23 cellular contexts compared by ENCODE assay signal in the genomic region with DNA sequence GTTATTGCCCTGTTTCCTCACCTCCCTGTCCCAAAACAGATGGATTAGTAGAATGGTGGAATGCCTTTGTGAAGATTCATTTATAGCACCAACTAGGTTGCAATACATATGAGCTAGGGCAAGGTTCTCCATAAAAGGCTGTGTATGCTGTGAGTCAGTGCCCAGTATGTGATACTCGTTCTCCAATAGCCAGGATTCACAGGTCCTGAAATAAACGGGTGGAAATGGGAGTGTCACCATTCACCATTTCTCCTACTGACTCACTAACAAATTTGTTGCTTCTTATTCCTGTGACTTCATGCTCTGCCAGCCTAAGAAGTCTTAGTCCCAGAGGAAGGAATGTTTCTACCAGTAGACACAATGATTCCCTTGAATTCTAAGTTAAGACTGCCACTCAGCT.
"Had no signal": no experiment of that assay in that cellular context is flagged by ENCODE, and none has a peak within 500 bp of the region (broad histone marks: within the 10 kb centered on the region; RNA-seq: fewer than 3 reads in every experiment).

No MANE protein-coding gene starts in this region.

- H3K4me2 ChIP-seq: neural progenitor cell had no signal

- H3K4me3 ChIP-seq: dorsolateral prefrontal cortex, gastrocnemius medialis, left ventricle myocardium inferior, lower lobe of right lung, neural progenitor cell, right atrium auricular region, sigmoid colon, stomach, thoracic aorta, transverse colon had no signal

- H3K36me3 Mint-ChIP-seq: memory B cell, neural progenitor cell had no signal

- H3K27me3 Mint-ChIP-seq: memory B cell; natural killer cell treated with Interleukin-12 subunit alpha and Interleukin-12 subunit beta and Interleukin-15 and Interleukin-18, amount 100 ng/mL, for 72 hours had no signal

- H3K4me1 Mint-ChIP-seq: memory B cell, neural progenitor cell had no signal

- DNase-seq: cortex of kidney; dorsolateral prefrontal cortex; effector CD8-positive, alpha-beta T cell; gastrocnemius medialis; islet precursor cell; left ventricle myocardium inferior; lower lobe of right lung; midbrain; nucleus accumbens; sigmoid colon; small intestine; stimulated activated CD4-positive, alpha-beta T cell treated with anti-CD3 and anti-CD28 coated beads, Interleukin-12 subunit alpha, Interleukin-12 subunit beta, amount 100 ng/mL, for 4 hours; stimulated activated naive CD4-positive, alpha-beta T cell; stomach; substantia nigra; transverse colon had no signal

- H3K9me3 ChIP-seq: gastrocnemius medialis, lower lobe of right lung, right atrium auricular region, sigmoid colon, thoracic aorta had no signal

- H3K27ac ChIP-seq: dorsolateral prefrontal cortex, gastrocnemius medialis, left ventricle myocardium inferior, lower lobe of right lung, neural progenitor cell, parathyroid adenoma, right atrium auricular region, sigmoid colon, stomach, thoracic aorta, transverse colon had no signal

- H3K27me3 ChIP-seq: gastrocnemius medialis, neural progenitor cell, right atrium auricular region, sigmoid colon, stomach, transverse colon had no signal

- ATAC-seq: esophagus mucosa; gastrocnemius medialis; lower lobe of right lung; natural killer cell treated with Interleukin-12 subunit alpha and Interleukin-12 subunit beta and Interleukin-15 and Interleukin-18, amount 100 ng/mL, for 72 hours had no signal

- H3K4me3 Mint-ChIP-seq: memory B cell; natural killer cell treated with Interleukin-12 subunit alpha and Interleukin-12 subunit beta and Interleukin-15 and Interleukin-18, amount 100 ng/mL, for 72 hours; neural progenitor cell had no signal

- FAIRE-seq: small intestine had no signal

- H3K9ac ChIP-seq: neural progenitor cell, parathyroid adenoma had no signal

- H3K36me3 ChIP-seq: gastrocnemius medialis, left ventricle myocardium inferior, lower lobe of right lung, neural progenitor cell, right atrium auricular region, sigmoid colon, stomach, thoracic aorta, transverse colon had no signal

- H3K4me1 ChIP-seq: gastrocnemius medialis, left ventricle myocardium inferior, lower lobe of right lung, neural progenitor cell, parathyroid adenoma, right atrium auricular region, sigmoid colon, stomach, transverse colon had no signal

- H3K79me2 ChIP-seq: parathyroid adenoma had no signal

- H2AFZ ChIP-seq: neural progenitor cell, parathyroid adenoma had no signal

- H3K27ac Mint-ChIP-seq: memory B cell; natural killer cell treated with Interleukin-12 subunit alpha and Interleukin-12 subunit beta and Interleukin-15 and Interleukin-18, amount 100 ng/mL, for 72 hours; neural progenitor cell had no signal

- H3K9me3 Mint-ChIP-seq: memory B cell, neural progenitor cell had no signal
